Comparison of ENCODE assay signal across 7 cellular contexts in genomic region chr1:166975361-166976129, GRCh38.
DNase-seq lines count a peak whose midpoint lies in the region; ATAC-seq and TF ChIP-seq lines count a peak whose summit lies in the region.

Gene ILDR2 (minus strand): TSS chr1:166975540. CDS start chr1:166975268, 272 bp downstream.

- peak; percentile 43 for TF ChIP-seq CTCF in GM13977 (IDR thresholded peaks at IDR 0.05; ENCODE audit: extremely low read depth, insufficient read depth, missing control alignments)
- TF ChIP-seq CTCF in epithelial cell of esophagus (IDR thresholded peaks at IDR 0.05; ENCODE audit: insufficient read depth, low read depth, low read length, missing control alignments) = no peak

- peaks cover 71% of the 10 kb centered on the region for H3K27me3 ChIP-seq in mucosa of stomach (ENCODE audit: control insufficient read depth, insufficient read depth, low read length)

- H3K4me3 ChIP-seq in epithelial cell of esophagus (ENCODE audit: low read length) (peak within 1 kb of the TSS; percentile 41), mucosa of stomach (ENCODE audit: low read length) (peak within 1 kb of the TSS; percentile 47)

- DNase-seq in GM13977 (ENCODE audit: low spot score) (peak; percentile 83), NCI-H2227 treated with DMSO at 0.1 percent for 48 hours (lab: John Stamatoyannopoulos, UW) (peak; percentile 47), epithelial cell of esophagus (ENCODE audit: low read depth) (peak; percentile 29)
- DNase-seq in activated CD8-positive, alpha-beta memory T cell treated with anti-CD3 and anti-CD28 coated beads, Interleukin-2, amount 50 U/mL, for 4 hours = peak; percentile 61
- peak; percentile 27 for DNase-seq in stimulated activated CD8-positive, alpha-beta memory T cell treated with anti-CD3 and anti-CD28 coated beads, Interleukin-7, amount 100 ng/mL, for 24 hours (ENCODE audit: low read depth)

- ATAC-seq in HG02678 (IDR thresholded peaks at IDR 0.05; ENCODE audit: unreplicated experiment) = peak; percentile 74

- no peaks in the 10 kb centered on the region for H3K9me3 ChIP-seq in mucosa of stomach (ENCODE audit: control insufficient read depth, low read length)

- H3K36me3 ChIP-seq in mucosa of stomach (ENCODE audit: control insufficient read depth, insufficient read depth, low read length) = no peaks in the 10 kb centered on the region

- no peaks in the 10 kb centered on the region for H3K4me1 ChIP-seq in mucosa of stomach (ENCODE audit: control insufficient read depth, insufficient read depth, low read length)

- in situ Hi-C loops in GM13977 (cut with MboI; ENCODE audit: low pct_unique_long_range_greater_than_20kb, low sequenced_read_pairs, unreplicated experiment) = no loop called here

- peak within 1 kb of the TSS; percentile 55 for H3K9ac ChIP-seq in mucosa of stomach (ENCODE audit: low read length)

Comparison
In these comparisons a context has a peak if more than half of its experiments do, and no peak if none do; other contexts are left out.
1. Peak in every context shown above with its lines: DNase-seq, ATAC-seq and H3K4me3 ChIP-seq.
2. DNase-seq: peak in every context shown above with its lines; median percentile 83 in GM13977; 61 in activated CD8-positive, alpha-beta memory T cell treated with anti-CD3 and anti-CD28 coated beads, Interleukin-2, amount 50 U/mL, for 4 hours; 47 in NCI-H2227 treated with DMSO at 0.1 percent for 48 hours; 29 in epithelial cell of esophagus; 27 in stimulated activated CD8-positive, alpha-beta memory T cell treated with anti-CD3 and anti-CD28 coated beads, Interleukin-7, amount 100 ng/mL, for 24 hours.